In genomic region chr2:241514986-241515737, GRCh38 we compare ENCODE assay signal across 12 cellular contexts. TPM values are rescaled to one million over a fixed set of nuclear protein-coding genes. Genes with fewer than 3 reads are reported as not detected.
A peak's percentile ranks its signal among the peaks of the same experiment; 100 is the strongest.
DNase-seq lines count a peak whose midpoint lies in the region; ATAC-seq, FAIRE-seq and TF ChIP-seq lines count a peak whose summit lies in the region.
"Had no signal": no experiment of that assay in that cellular context is flagged by ENCODE, and none has a peak within 500 bp of the region (broad histone marks: within the 10 kb centered on the region; RNA-seq: fewer than 3 reads in every experiment).

No MANE protein-coding gene starts in this region.

- FAIRE-seq in endothelial cell of umbilical vein (lab: Jason Lieb, UNC), result no peak
- no peak for FAIRE-seq in frontal cortex (lab: Jason Lieb, UNC)
- FAIRE-seq: kidney had no signal

- H3K36me3 ChIP-seq in endothelial cell of umbilical vein (ENCODE audit: control insufficient read depth in 2 of 2, extremely low read depth in 1 of 2, insufficient read depth in 2 of 2, low read length in 2 of 2) (no peaks in the 10 kb centered on the region), colonic mucosa (no peaks in the 10 kb centered on the region)

- H3K27ac ChIP-seq in endothelial cell of umbilical vein (ENCODE audit: insufficient read depth, low read depth, low read length) (no peak overlapping the region), colonic mucosa (no peak overlapping the region)

- H3K79me2 ChIP-seq in endothelial cell of umbilical vein (ENCODE audit: control insufficient read depth, insufficient read depth, low read length), result no peaks in the 10 kb centered on the region

- POLR2A ChIA-PET in endothelial cell of umbilical vein (lab: Charles Lee), result no interaction called here

- H4K20me1 ChIP-seq in endothelial cell of umbilical vein (replicated peaks; ENCODE audit: control insufficient read depth, extremely low read depth, insufficient read depth, low read length), result no peaks in the 10 kb centered on the region

- peaks cover 0 to 3% of the 10 kb centered on the region in 2 experiments for H3K27me3 ChIP-seq in endothelial cell of umbilical vein (ENCODE audit: control insufficient read depth in 2 of 2, insufficient read depth in 2 of 2, low read length in 2 of 2)
- H3K27me3 ChIP-seq in colonic mucosa, result no peaks in the 10 kb centered on the region

- H3K4me3 ChIP-seq in endothelial cell of umbilical vein (replicated peaks in 1 of 3; ENCODE audit: insufficient read depth in 1 of 3, low read depth in 1 of 3, low read length in 3 of 3), result no peak overlapping the region
- no peak overlapping the region for H3K4me3 ChIP-seq in colonic mucosa

- H2AFZ ChIP-seq in endothelial cell of umbilical vein (ENCODE audit: low read depth, low read length), result peak overlapping the region; percentile 32

- H3K4me1 ChIP-seq in endothelial cell of umbilical vein (ENCODE audit: control insufficient read depth, extremely low read depth, insufficient read depth, low read length) (no peaks in the 10 kb centered on the region), colonic mucosa (no peaks in the 10 kb centered on the region)

- DNase-seq in GM10266 (ENCODE audit: extremely low spot score) (peak; percentile 82), endothelial cell of umbilical vein (ENCODE audit: low read depth, low spot score) (no peak), frontal cortex (ENCODE audit: low spot score in 2 of 2) (no peak), colonic mucosa (no peak), NOMO-1 treated with dmso at 0.1 percent for 144 hours (lab: John Stamatoyannopoulos, UW; ENCODE audit: unreplicated experiment) (no peak), cerebellar cortex (ENCODE audit: low spot score) (no peak)
- DNase-seq: DMS 273 treated with DMSO at 0.1 percent for 48 hours, kidney, NCI-H1105, nucleus accumbens had no signal

- TF ChIP-seq CTCF in GM10266 (IDR thresholded peaks at IDR 0.05; ENCODE audit: control insufficient read depth, insufficient read depth, low read depth, missing control alignments), result no peak
- no peak for TF ChIP-seq CTCF in endothelial cell of umbilical vein (IDR thresholded peaks at IDR 0.05; ENCODE audit: extremely low read depth in 1 of 2, insufficient read depth in 1 of 2, low read depth in 1 of 2, low read length in 2 of 2)
- no peak for TF ChIP-seq CTCF in colonic mucosa (IDR thresholded peaks at IDR 0.05)

- ATAC-seq in GM19455 (IDR thresholded peaks at IDR 0.05; ENCODE audit: unreplicated experiment) (peak; percentile 77), HG03571 (IDR thresholded peaks at IDR 0.05; ENCODE audit: unreplicated experiment) (peak; percentile 56)

- H3K4me2 ChIP-seq in endothelial cell of umbilical vein (ENCODE audit: insufficient read depth, low read length), result no peak overlapping the region

- intact Hi-C loops in endothelial cell of umbilical vein (cut with micrococcal nuclease) (no loop called here), colonic mucosa (cut with DNase I) (no loop called here)

- CTCF ChIA-PET in endothelial cell of umbilical vein (lab: Charles Lee), result interaction anchor here (0.8 to 1.3 kb wide), 4 partner anchors 9 to 25 kb away, joined by 3 to 4 read pairs (median 3); no protein-coding TSS in a partner anchor

- no TSS peak for BruUV-seq in endothelial cell of umbilical vein (replicated peaks; lab: Mats Ljungman, UMichigan)

- no peak overlapping the region for H3K9ac ChIP-seq in endothelial cell of umbilical vein (replicated peaks; ENCODE audit: extremely low read depth, insufficient read depth, low read length)
- H3K9ac ChIP-seq in colonic mucosa (ENCODE audit: low read depth in 2 of 2, low read length in 2 of 2), result no peak overlapping the region

- H3K9me3 ChIP-seq in endothelial cell of umbilical vein (replicated peaks; ENCODE audit: control insufficient read depth, insufficient read depth, low read length), result no peaks in the 10 kb centered on the region
- no peaks in the 10 kb centered on the region for H3K9me3 ChIP-seq in colonic mucosa

- no peaks in the 10 kb centered on the region for H3K9me1 ChIP-seq in endothelial cell of umbilical vein (replicated peaks; ENCODE audit: control insufficient read depth, extremely low read depth, insufficient read depth, low read length)

- dilution Hi-C loops in endothelial cell of umbilical vein (cut with MboI; ENCODE audit: extremely low pct_ligation_motif_present, low sequenced_read_pairs), result no loop called here

- no peak for TF ChIP-seq POLR2A in endothelial cell of umbilical vein (IDR thresholded peaks at IDR 0.05; ENCODE audit: low read depth, low read length)

TF ChIP-seq in endothelial cell of umbilical vein, 7 proteins besides CTCF, POLR2A, EP300 and RAD21:
- TF ChIP-seq, protein P1, sequence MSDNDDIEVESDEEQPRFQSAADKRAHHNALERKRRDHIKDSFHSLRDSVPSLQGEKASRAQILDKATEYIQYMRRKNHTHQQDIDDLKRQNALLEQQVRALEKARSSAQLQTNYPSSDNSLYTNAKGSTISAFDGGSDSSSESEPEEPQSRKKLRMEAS (IDR thresholded peaks at IDR 0.05; ENCODE audit: insufficient read depth, insufficient read length), result no peak
- TF ChIP-seq GATA2 (IDR thresholded peaks at IDR 0.05; ENCODE audit: insufficient read depth, insufficient read length, low read depth, low read length) (no peak), MYC (IDR thresholded peaks at IDR 0.05; ENCODE audit: low read depth, low read length) (no peak)

RNA-seq across cellular contexts. Expression of gene STK25, which starts 6.8 kb away (rescaled TPM):
- total RNA-seq in endothelial cell of umbilical vein (236 and 286 TPM in 2 replicates), frontal cortex (181 TPM), colonic mucosa (100 to 1,000 TPM in 1 of 2 donors, 10 to 100 TPM in 1; 87.8 to 144 TPM)
- polyA plus RNA-seq in endothelial cell of umbilical vein, result 715 and 879 TPM in 2 replicates
- 471 and 517 TPM in 2 replicates for polyA plus RNA-seq in endothelial cell of umbilical vein (2011; cell fraction: cytosol; rRNA removed)
- 987 and 1,149 TPM in 2 replicates for polyA plus RNA-seq in endothelial cell of umbilical vein (2011; cell fraction: nucleus; rRNA removed)
- 309 and 348 TPM in 2 replicates for polyA plus RNA-seq in endothelial cell of umbilical vein (2012)
- 491 and 545 TPM in 2 replicates for polyA minus RNA-seq in endothelial cell of umbilical vein
- 48.3 TPM for polyA minus RNA-seq in endothelial cell of umbilical vein (2011; cell fraction: cytosol; rRNA and poly(A)+ RNA removed)
- polyA minus RNA-seq in endothelial cell of umbilical vein (2011; cell fraction: nucleus; rRNA and poly(A)+ RNA removed), result 226 and 241 TPM in 2 replicates

RNA-seq across cellular contexts. Expression of gene BOK, which starts 43.4 kb away (rescaled TPM):
- total RNA-seq in endothelial cell of umbilical vein, result 52.4 and 76.0 TPM in 2 replicates
- 95.5 and 132 TPM in 2 replicates for polyA plus RNA-seq in endothelial cell of umbilical vein
- 53.7 and 82.1 TPM in 2 replicates for polyA plus RNA-seq in endothelial cell of umbilical vein (2011; cell fraction: cytosol; rRNA removed)
- 43.5 and 57.1 TPM in 2 replicates for polyA plus RNA-seq in endothelial cell of umbilical vein (2011; cell fraction: nucleus; rRNA removed)
- 42.0 and 58.4 TPM in 2 replicates for polyA plus RNA-seq in endothelial cell of umbilical vein (2012)
- 43.6 and 49.1 TPM in 2 replicates for polyA minus RNA-seq in endothelial cell of umbilical vein
- polyA minus RNA-seq in endothelial cell of umbilical vein (2011; cell fraction: cytosol; rRNA and poly(A)+ RNA removed), result 11.2 TPM
- polyA minus RNA-seq in endothelial cell of umbilical vein (2011; cell fraction: nucleus; rRNA and poly(A)+ RNA removed), result 10.4 and 18.2 TPM in 2 replicates
- total RNA-seq in frontal cortex, result 20.8 TPM
- total RNA-seq in colonic mucosa, result 10 to 100 TPM in 1 of 2 donors, 1 to 10 TPM in 1; 8.3 to 14.1 TPM
